8 cellular contexts compared by ENCODE assay signal in genomic region chr3:28286595-28286994, GRCh38. TPM values are rescaled to one million over a fixed set of nuclear protein-coding genes. Genes with fewer than 3 reads are reported as not detected.
DNase-seq lines count a peak whose midpoint lies in the region; ATAC-seq and TF ChIP-seq lines count a peak whose summit lies in the region.

No MANE protein-coding gene starts in this region.

- no peak overlapping the region for H3K4me3 ChIP-seq in PC-3 (ENCODE audit: low read length)

- BruUV-seq in PC-3 (replicated peaks; lab: Mats Ljungman, UMichigan): no TSS peak
- BruUV-seq in Calu3 (replicated peaks; lab: Mats Ljungman, UMichigan): no TSS peak

- no peak overlapping the region for H3K4me3 Mint-ChIP-seq in endothelial cell (ENCODE audit: unreplicated experiment)
- peak overlapping the region in 2 of 10 donors; percentile 43 to 60 for H3K4me3 Mint-ChIP-seq in naive thymus-derived CD8-positive, alpha-beta T cell
- no peak overlapping the region for H3K4me3 Mint-ChIP-seq in Calu3 (ENCODE audit: low read depth, unreplicated experiment)

- no peak overlapping the region for H3K4me2 ChIP-seq in PC-3 (ENCODE audit: low read length)

- H3K36me3 Mint-ChIP-seq in endothelial cell (ENCODE audit: low read depth, unreplicated experiment) (peaks cover 4% of the 10 kb centered on the region), Calu3 (ENCODE audit: insufficient read depth, unreplicated experiment) (no peaks in the 10 kb centered on the region)
- peaks cover 7 to 13% (median 9%) of the 10 kb centered on the region in 3 donors for H3K36me3 Mint-ChIP-seq in naive thymus-derived CD8-positive, alpha-beta T cell

- no peak overlapping the region for H3K9ac ChIP-seq in PC-3 (ENCODE audit: low read length)

- intact Hi-C loops in PC-3 (cut with micrococcal nuclease) (loop anchor here (1.0 to 10.0 kb wide), 7 partner anchors 46 to 574 kb away; partner anchors contain the start of gene CMC1), Calu3 (cut with micrococcal nuclease; ENCODE audit: unreplicated experiment) (loop anchor here (5.0 to 10.0 kb wide), 2 partner anchors 342 to 574 kb away; no protein-coding TSS in a partner anchor)

- H3K4me1 Mint-ChIP-seq in endothelial cell (ENCODE audit: unreplicated experiment) (peaks cover 2% of the 10 kb centered on the region), Calu3 (ENCODE audit: low read depth, unreplicated experiment) (no peaks in the 10 kb centered on the region)
- H3K4me1 Mint-ChIP-seq in naive thymus-derived CD8-positive, alpha-beta T cell: peaks cover under 1 to 28% (median 19%) of the 10 kb centered on the region in 4 donors

- H3K9me3 ChIP-seq in PC-3 (ENCODE audit: low read length): no peaks in the 10 kb centered on the region

- no peaks in the 10 kb centered on the region for H3K9me3 Mint-ChIP-seq in endothelial cell (ENCODE audit: unreplicated experiment)
- H3K9me3 Mint-ChIP-seq in naive thymus-derived CD8-positive, alpha-beta T cell: no peaks in the 10 kb centered on the region
- no peaks in the 10 kb centered on the region for H3K9me3 Mint-ChIP-seq in Calu3 (ENCODE audit: low read depth, unreplicated experiment)

- H3F3A ChIP-seq in PC-3 (ENCODE audit: low read length, unreplicated experiment): no peaks in the 10 kb centered on the region

- CTCF ChIA-PET in PC-3 (lab: Charles Lee): interaction anchor here (0.5 to 0.6 kb wide), 2 partner anchors 700 to 817 kb away, joined by 5 to 9 read pairs; no protein-coding TSS in a partner anchor
- CTCF ChIA-PET in Calu3 (lab: Charles Lee): interaction anchor here (0.6 to 1.0 kb wide), 2 partner anchors 565 to 1152 kb away, joined by 3 read pairs; partner anchors contain the start of gene EOMES

- peak; percentile 85 for TF ChIP-seq CTCF in PC-3 (conservative IDR thresholded peaks at IDR 0.05; ENCODE audit: low read depth, low read length)
- TF ChIP-seq CTCF in endothelial cell (IDR thresholded peaks at IDR 0.05; ENCODE audit: unreplicated experiment): peak; percentile 55
- TF ChIP-seq CTCF in Calu3 (IDR thresholded peaks at IDR 0.05; ENCODE audit: unreplicated experiment): no peak

- POLR2A ChIA-PET in PC-3 (lab: Charles Lee; ENCODE audit: unreplicated experiment): interaction anchor here (0.6 kb wide), 1 partner anchor 460 kb away, joined by 5 read pairs; no protein-coding TSS in a partner anchor
- POLR2A ChIA-PET in naive thymus-derived CD8-positive, alpha-beta T cell (lab: Charles Lee): interaction anchor here (0.7 to 2.3 kb wide), 4 partner anchors 62 to 574 kb away, joined by 4 to 8 read pairs (median 4); partner anchors contain the start of genes AZI2, EOMES and ZCWPW2

- no peaks in the 10 kb centered on the region for H3K4me1 ChIP-seq in PC-3 (ENCODE audit: insufficient read depth, low read length)

- no peaks in the 10 kb centered on the region for H3K27me3 ChIP-seq in PC-3 (ENCODE audit: low read length)

- H3K27ac Mint-ChIP-seq in endothelial cell (ENCODE audit: unreplicated experiment): no peak overlapping the region
- H3K27ac Mint-ChIP-seq in naive thymus-derived CD8-positive, alpha-beta T cell: peak overlapping the region in 1 of 10 donors; percentile 21
- H3K27ac Mint-ChIP-seq in Calu3 (ENCODE audit: unreplicated experiment): no peak overlapping the region

- H3K27me3 Mint-ChIP-seq in endothelial cell (ENCODE audit: unreplicated experiment): no peaks in the 10 kb centered on the region
- no peaks in the 10 kb centered on the region for H3K27me3 Mint-ChIP-seq in naive thymus-derived CD8-positive, alpha-beta T cell
- H3K27me3 Mint-ChIP-seq in Calu3 (ENCODE audit: unreplicated experiment): no peaks in the 10 kb centered on the region

- DNase-seq in DMS53 treated with DMSO at 0.1 percent for 48 hours (lab: John Stamatoyannopoulos, UW; ENCODE audit: unreplicated experiment) (peak; percentile 18), PC-3 (peak; percentile 68), endothelial cell (ENCODE audit: low spot score) (no peak), amygdala (lab: John Stamatoyannopoulos, UW) (no peak), Calu3 (no peak)
- peak in 3 of 10 donors; percentile 34 to 42 (median 41) for DNase-seq in naive thymus-derived CD8-positive, alpha-beta T cell

- H3K36me3 ChIP-seq in PC-3 (ENCODE audit: low read depth, low read length): peaks cover 10% of the 10 kb centered on the region

- no peak overlapping the region for H2AFZ ChIP-seq in PC-3 (ENCODE audit: low read length)

- no peak overlapping the region for H3K27ac ChIP-seq in PC-3 (ENCODE audit: low read length)

- no peaks in the 10 kb centered on the region for H4K20me1 ChIP-seq in PC-3 (ENCODE audit: low read length)

- no peaks in the 10 kb centered on the region for H3K9me2 ChIP-seq in PC-3 (replicated peaks; ENCODE audit: low read length)

- no peaks in the 10 kb centered on the region for H3K79me2 ChIP-seq in PC-3 (ENCODE audit: low read length)

- ATAC-seq in GM19438 (IDR thresholded peaks at IDR 0.05; ENCODE audit: low read depth, unreplicated experiment) (peak; percentile 80), HG03378 (IDR thresholded peaks at IDR 0.05; ENCODE audit: unreplicated experiment) (peak; percentile 91), PC-3 (peak; percentile 98)
- peak; percentile 76 to 84 for ATAC-seq in naive thymus-derived CD8-positive, alpha-beta T cell

RNA-seq across cellular contexts. Expression of gene CMC1, which starts 45.2 kb away (rescaled TPM):
- 11.3 and 16.7 TPM in 2 replicates for total RNA-seq in PC-3 (2014; rRNA removed)
- 8.9 TPM for total RNA-seq in endothelial cell (ENCODE audit: unreplicated experiment)
- 10 to 100 TPM; 16.2 to 18.4 TPM for total RNA-seq in naive thymus-derived CD8-positive, alpha-beta T cell
- 100 to 1,000 TPM in 1 of 3 donors, 10 to 100 TPM in 2; 33.1 to 425 (median 38.0) TPM for polyA plus RNA-seq in naive thymus-derived CD8-positive, alpha-beta T cell
- total RNA-seq in Calu3 (2022): 24.3 and 32.0 TPM in 2 replicates

Comparison
In these comparisons a context has a peak if more than half of its experiments do, and no peak if none do; other contexts are left out.
1. DNase-seq: peak in DMS53 treated with DMSO at 0.1 percent for 48 hours (single experiment) and PC-3 (single experiment); none in endothelial cell (single experiment), amygdala (0 of 56) and Calu3 (single experiment).
2. Peak in every context shown above with its lines, with median percentiles within 50 percentile points of each other: ATAC-seq.